Comparison of ENCODE assay signal across 8 cellular contexts in the genomic region with DNA sequence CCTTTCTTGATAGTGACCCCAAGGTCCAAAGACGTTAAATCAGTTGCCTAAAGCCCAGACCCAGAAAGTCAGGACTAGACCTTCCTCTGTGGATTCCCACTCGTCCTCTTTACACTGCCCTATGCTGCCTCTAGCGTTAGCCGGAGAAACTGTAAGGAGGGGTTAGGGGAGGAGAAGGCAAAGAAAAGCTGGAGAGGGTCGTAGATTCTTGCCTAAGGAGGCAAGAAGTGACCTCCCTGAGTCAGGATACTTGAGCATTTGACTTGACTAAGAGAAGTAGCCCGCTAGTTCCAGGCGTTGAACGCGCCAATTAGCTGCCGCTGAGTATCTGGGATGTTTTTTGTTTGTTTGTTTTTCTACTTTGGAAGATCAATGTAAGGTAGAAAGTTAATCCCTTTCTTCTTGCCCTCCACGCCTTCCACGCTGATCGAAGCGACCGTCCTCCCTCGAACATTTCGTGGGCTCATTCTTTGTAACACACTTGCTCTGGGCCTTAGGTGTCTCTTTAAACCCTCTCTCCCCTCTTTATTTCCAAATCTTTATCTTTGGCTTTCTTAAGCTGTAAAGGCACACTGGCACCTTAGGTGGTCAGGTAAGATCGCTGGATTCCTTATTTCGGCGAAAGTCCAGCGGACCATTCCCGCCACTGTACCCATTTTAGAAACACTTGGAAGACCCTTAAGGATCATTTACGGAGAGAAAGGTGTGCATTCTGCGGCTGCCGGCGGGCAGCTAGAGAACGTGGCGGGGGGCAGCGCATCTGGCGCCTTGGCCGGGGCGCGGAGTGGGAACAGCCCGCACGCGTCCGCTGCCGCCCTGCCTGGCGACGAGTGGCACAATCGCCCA. TPM values are rescaled to one million over a fixed set of nuclear protein-coding genes. Genes with fewer than 3 reads are reported as not detected.
DNase-seq lines count a peak whose midpoint lies in the region; ATAC-seq, FAIRE-seq and TF ChIP-seq lines count a peak whose summit lies in the region.

No MANE protein-coding gene starts in this region.

- no peaks in the 10 kb centered on the region for H3K27me3 ChIP-seq in Karpas-422 (ENCODE audit: low read length)
- H3K27me3 ChIP-seq in SK-N-SH (ENCODE audit: insufficient read depth), result no peaks in the 10 kb centered on the region
- no peaks in the 10 kb centered on the region for H3K27me3 ChIP-seq in smooth muscle cell (ENCODE audit: low read depth)

- H3F3A ChIP-seq in SK-N-SH (replicated peaks; ENCODE audit: insufficient read depth) (peaks cover 30% of the 10 kb centered on the region), smooth muscle cell (ENCODE audit: low read depth) (peaks cover 12% of the 10 kb centered on the region)

- intact Hi-C loops in kidney (cut with DNase I), result no loop called here

- H3K4me2 ChIP-seq in Karpas-422 (ENCODE audit: low read depth, low read length, poor library complexity, severe bottlenecking) (no peak overlapping the region), SK-N-SH (peak overlapping the region; percentile 90), smooth muscle cell (peak overlapping the region; percentile 93)

- H3K4me3 ChIP-seq in Karpas-422 (ENCODE audit: low read length) (no peak overlapping the region), SK-N-SH (ENCODE audit: low read depth in 2 of 2, low read length in 1 of 2) (peak overlapping the region; percentile 83 to 90), kidney (ENCODE audit: low read length in 2 of 2) (peak overlapping the region; percentile 84 to 90), smooth muscle cell (peak overlapping the region; percentile 65)

- H3K27ac ChIP-seq in Karpas-422 (ENCODE audit: low read length) (no peak overlapping the region), SK-N-SH (ENCODE audit: low read depth in 2 of 2, low read length in 1 of 2) (peak overlapping the region; percentile 66 to 96), kidney (ENCODE audit: low read depth in 2 of 2, low read length in 2 of 2) (no peak overlapping the region), smooth muscle cell (ENCODE audit: low read depth) (no peak overlapping the region)

- WGBS in SK-N-SH (ENCODE audit: low lambda C conversion rate), result under 1% methylated on average over 33 of the region's 41 CpGs
- WGBS in smooth muscle cell (ENCODE audit: low lambda C conversion rate), result 2% methylated on average over 41 of the region's 41 CpGs

- H3K36me3 ChIP-seq in Karpas-422 (ENCODE audit: insufficient read depth, low read length) (no peaks in the 10 kb centered on the region), SK-N-SH (replicated peaks in 1 of 2; ENCODE audit: control insufficient read depth in 1 of 2, insufficient read depth in 2 of 2, low read length in 1 of 2) (peaks cover 0 to 16% of the 10 kb centered on the region in 2 experiments), kidney (ENCODE audit: control insufficient read depth in 1 of 2, insufficient read depth in 2 of 2, low read length in 2 of 2) (no peaks in the 10 kb centered on the region), smooth muscle cell (ENCODE audit: low read depth) (no peaks in the 10 kb centered on the region)

- POLR2A ChIA-PET in SK-N-SH (lab: Yijun Ruan, JAX), result no interaction called here

- peaks cover 10% of the 10 kb centered on the region for H3K4me1 ChIP-seq in Karpas-422 (ENCODE audit: low read length)
- H3K4me1 ChIP-seq in SK-N-SH (ENCODE audit: control insufficient read depth in 1 of 2, insufficient read depth in 2 of 2, low read depth in 1 of 2, low read length in 1 of 2), result peaks cover 9 to 11% of the 10 kb centered on the region in 2 experiments; a peak in 3 of 4 replicates
- peaks cover 12 to 14% of the 10 kb centered on the region in 2 donors for H3K4me1 ChIP-seq in kidney (ENCODE audit: control insufficient read depth in 1 of 2, insufficient read depth in 1 of 2, low read depth in 1 of 2, low read length in 2 of 2)
- peaks cover 12% of the 10 kb centered on the region for H3K4me1 ChIP-seq in smooth muscle cell (ENCODE audit: low read depth)

- TF ChIP-seq CTCF in SK-N-SH (IDR thresholded peaks at IDR 0.05) (peak; percentile 97), kidney (IDR thresholded peaks at IDR 0.05; ENCODE audit: borderline replicate concordance, extremely low read depth, insufficient read depth) (peak; percentile 64), smooth muscle cell (IDR thresholded peaks at IDR 0.05; ENCODE audit: borderline replicate concordance, insufficient read depth, poor library complexity, severe bottlenecking) (peak; percentile 78)

- DNase-seq in NCI-H2171 treated with DMSO at 0.1 percent for 48 hours (lab: John Stamatoyannopoulos, UW) (peak; percentile 22), NCI-H2171 (lab: John Stamatoyannopoulos, UW) (no peak), Karpas-422 (peak; percentile 67), SK-N-SH (peak; percentile 73), cerebellum (ENCODE audit: low spot score) (peak; percentile 65), kidney (no peak), smooth muscle cell (lab: John Stamatoyannopoulos, UW; ENCODE audit: unreplicated experiment) (no peak)

- no peaks in the 10 kb centered on the region for H4K20me1 ChIP-seq in Karpas-422 (ENCODE audit: insufficient read depth, low read depth, low read length)
- H4K20me1 ChIP-seq in SK-N-SH (ENCODE audit: insufficient read depth), result no peaks in the 10 kb centered on the region
- H4K20me1 ChIP-seq in smooth muscle cell (ENCODE audit: low read depth), result no peaks in the 10 kb centered on the region

- no peak for FAIRE-seq in kidney (lab: Jason Lieb, UNC)

- H3K9me2 ChIP-seq in Karpas-422 (replicated peaks; ENCODE audit: insufficient read depth, low read length) (no peaks in the 10 kb centered on the region), SK-N-SH (no peaks in the 10 kb centered on the region)

- TF ChIP-seq RAD21 in SK-N-SH (IDR thresholded peaks at IDR 0.05; ENCODE audit: low read length), result peak; percentile 81

- H2AFZ ChIP-seq in Karpas-422 (ENCODE audit: low read length), result no peak overlapping the region
- peak overlapping the region; percentile 83 for H2AFZ ChIP-seq in SK-N-SH (ENCODE audit: low read depth)
- peak overlapping the region; percentile 94 for H2AFZ ChIP-seq in smooth muscle cell (ENCODE audit: low read depth)

- CTCF ChIA-PET in SK-N-SH (lab: Yijun Ruan, JAX), result interaction anchor here (0.6 to 13.6 kb wide), 52 partner anchors 9 to 1958 kb away, joined by 3 to 409 read pairs (median 4); a partner anchor contains a TSS

- no peak overlapping the region for H3K9ac ChIP-seq in Karpas-422 (ENCODE audit: low read length)
- H3K9ac ChIP-seq in SK-N-SH, result peak overlapping the region; percentile 99
- H3K9ac ChIP-seq in kidney (ENCODE audit: low read length in 2 of 2), result peak overlapping the region; percentile 34 to 51
- H3K9ac ChIP-seq in smooth muscle cell (ENCODE audit: low read depth), result no peak overlapping the region

- H3K9me3 ChIP-seq in Karpas-422 (ENCODE audit: low read length) (no peaks in the 10 kb centered on the region), SK-N-SH (no peaks in the 10 kb centered on the region), kidney (ENCODE audit: control insufficient read depth in 1 of 2, low read length in 2 of 2) (no peaks in the 10 kb centered on the region), smooth muscle cell (replicated peaks; ENCODE audit: low read depth) (no peaks in the 10 kb centered on the region)

- TF ChIP-seq EP300 in SK-N-SH (IDR thresholded peaks at IDR 0.05; ENCODE audit: borderline replicate concordance in 1 of 2, low read depth in 1 of 2, low read length in 1 of 2), result no peak

- peak; percentile 49 for ATAC-seq in GM21825 (IDR thresholded peaks at IDR 0.05; ENCODE audit: unreplicated experiment)

- H3K79me2 ChIP-seq in Karpas-422 (ENCODE audit: low read length), result no peaks in the 10 kb centered on the region
- H3K79me2 ChIP-seq in SK-N-SH (ENCODE audit: insufficient read depth), result peaks cover 40% of the 10 kb centered on the region
- no peaks in the 10 kb centered on the region for H3K79me2 ChIP-seq in smooth muscle cell (ENCODE audit: low read depth)

TF ChIP-seq in SK-N-SH, 30 proteins besides CTCF, POLR2A, EP300 and RAD21 (continues in another document):
- TF ChIP-seq CHD2 (IDR thresholded peaks at IDR 0.05; ENCODE audit: low read length, partially characterized antibody), result no peak
- no peak for TF ChIP-seq ELF1 (IDR thresholded peaks at IDR 0.05)
- no peak for TF ChIP-seq FOSL2 (IDR thresholded peaks at IDR 0.05; ENCODE audit: borderline replicate concordance, low read depth)
- TF ChIP-seq, protein P1, sequence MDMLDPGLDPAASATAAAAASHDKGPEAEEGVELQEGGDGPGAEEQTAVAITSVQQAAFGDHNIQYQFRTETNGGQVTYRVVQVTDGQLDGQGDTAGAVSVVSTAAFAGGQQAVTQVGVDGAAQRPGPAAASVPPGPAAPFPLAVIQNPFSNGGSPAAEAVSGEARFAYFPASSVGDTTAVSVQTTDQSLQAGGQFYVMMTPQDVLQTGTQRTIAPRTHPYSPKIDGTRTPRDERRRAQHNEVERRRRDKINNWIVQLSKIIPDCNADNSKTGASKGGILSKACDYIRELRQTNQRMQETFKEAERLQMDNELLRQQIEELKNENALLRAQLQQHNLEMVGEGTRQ (IDR thresholded peaks at IDR 0.05; ENCODE audit: borderline replicate concordance, low read depth, low read length), result no peak
- 0 out of 2 replicates have a peak, but pooled peaks have one; percentile 30 for TF ChIP-seq POLR2AphosphoS5 (IDR thresholded peaks at IDR 0.05; ENCODE audit: low read depth, low read length)
- TF ChIP-seq GABPA (IDR thresholded peaks at IDR 0.05; ENCODE audit: low read depth), result no peak
- TF ChIP-seq SMC3 (IDR thresholded peaks at IDR 0.05; ENCODE audit: low read depth, low read length), result peak; percentile 57
- peak; percentile 34; the same call in 1 of the 2 replicates for TF ChIP-seq TAF1 (IDR thresholded peaks at IDR 0.05; ENCODE audit: borderline replicate concordance, low read depth, low read length)
- TF ChIP-seq MEF2A (IDR thresholded peaks at IDR 0.05; ENCODE audit: borderline replicate concordance, low read depth), result no peak

RNA-seq across cellular contexts. Expression of a gene that starts 5.1 kb away (rescaled TPM):
- 0.94 and 3.1 TPM in 2 replicates for total RNA-seq in Karpas-422 (2014; rRNA removed; shearing (Covaris generic); ENCODE audit: low replicate concordance)
- polyA plus RNA-seq in SK-N-SH (2012; rRNA removed), result 72.6 and 86.7 TPM in 2 replicates
- 71.7 and 77.5 TPM in 2 replicates for polyA plus RNA-seq in SK-N-SH (2012; cell fraction: cytosol; rRNA removed)
- 242 and 373 TPM in 2 replicates for polyA plus RNA-seq in SK-N-SH (2012; cell fraction: nucleus; rRNA removed)
- total RNA-seq in cerebellum, result 137 TPM
- total RNA-seq in kidney, result 12.2 TPM
- polyA plus RNA-seq in kidney (ENCODE audit: insufficient read depth, low read depth, low replicate concordance), result 4.0 TPM
- total RNA-seq in smooth muscle cell, result 6.2 and 11.2 TPM in 2 replicates
- 5.7 and 8.0 TPM in 2 replicates for polyA plus RNA-seq in smooth muscle cell

Comparison
In these comparisons a context has a peak if more than half of its experiments do, and no peak if none do; other contexts are left out.
1. DNase-seq: peak in NCI-H2171 treated with DMSO at 0.1 percent for 48 hours (single experiment), Karpas-422 (single experiment), SK-N-SH (single experiment) and cerebellum (single experiment); none in NCI-H2171 (single experiment), kidney (single experiment) and smooth muscle cell (single experiment).
2. H3K27ac ChIP-seq: peak in SK-N-SH (2 of 2); none in Karpas-422 (single experiment), kidney (0 of 2) and smooth muscle cell (single experiment).
3. H3K9ac ChIP-seq: peak in SK-N-SH (single experiment) and kidney (2 of 2); none in Karpas-422 (single experiment) and smooth muscle cell (single experiment).
4. RNA of a gene that starts 5.1 kb away (total RNA-seq): 137 TPM in cerebellum (single experiment); 12.2 TPM in kidney (single experiment), 6.2 to 11.2 TPM in smooth muscle cell and 0.94 to 3.1 TPM in Karpas-422; every median in the first group is over 10 times any median in the second.
5. Peak in every context shown above with its lines, with median percentiles within 50 percentile points of each other: CTCF ChIP-seq.